In genomic region chr6:89999154-89999553, GRCh38 we compare ENCODE assay signal across 8 cellular contexts.
DNase-seq lines count a peak whose midpoint lies in the region; ATAC-seq lines count a peak whose summit lies in the region.

No MANE protein-coding gene starts in this region.

- peak; percentile 82 for DNase-seq in HPDE6-E6E7 (ENCODE audit: extremely low spot score)
- DNase-seq in NCI-H2196 (lab: John Stamatoyannopoulos, UW; ENCODE audit: unreplicated experiment): peak; percentile 94
- DNase-seq in activated naive CD8-positive, alpha-beta T cell treated with anti-CD3 and anti-CD28 coated beads, Interleukin-2, amount 10 ng/mL, durations not matched to agents 7 days and 5 days: no peak
- DNase-seq in myocyte (ENCODE audit: low read depth): peak; percentile 59
- DNase-seq in AML-193 (lab: John Stamatoyannopoulos, UW): no peak

- H3K9me3 Mint-ChIP-seq in activated naive CD8-positive, alpha-beta T cell treated with anti-CD3 and anti-CD28 coated beads, Interleukin-2, amount 10 ng/mL, durations not matched to agents 7 days and 5 days: no peaks in the 10 kb centered on the region

- POLR2A ChIA-PET in activated naive CD8-positive, alpha-beta T cell treated with anti-CD3 and anti-CD28 coated beads, Interleukin-2, amount 10 ng/mL, durations not matched to agents 7 days and 5 days (lab: Charles Lee): interaction anchor here (0.7 kb wide), 2 partner anchors 32 to 36 kb away, joined by 3 read pairs; no protein-coding TSS in a partner anchor

- peak; percentile 40 for ATAC-seq in activated naive CD8-positive, alpha-beta T cell treated with anti-CD3 and anti-CD28 coated beads, Interleukin-2, amount 10 ng/mL, durations not matched to agents 7 days and 5 days (ENCODE audit: low read depth)
- no peak for ATAC-seq in HG02623 (IDR thresholded peaks at IDR 0.05; ENCODE audit: unreplicated experiment)
- ATAC-seq in HG02981 (IDR thresholded peaks at IDR 0.05; ENCODE audit: unreplicated experiment): no peak
- no peak for ATAC-seq in GM21381 (IDR thresholded peaks at IDR 0.05; ENCODE audit: unreplicated experiment)

- peaks cover 37% of the 10 kb centered on the region for H3K36me3 Mint-ChIP-seq in activated naive CD8-positive, alpha-beta T cell treated with anti-CD3 and anti-CD28 coated beads, Interleukin-2, amount 10 ng/mL, durations not matched to agents 7 days and 5 days

- peaks cover 26% of the 10 kb centered on the region for H3K4me1 Mint-ChIP-seq in activated naive CD8-positive, alpha-beta T cell treated with anti-CD3 and anti-CD28 coated beads, Interleukin-2, amount 10 ng/mL, durations not matched to agents 7 days and 5 days

- no peaks in the 10 kb centered on the region for H3K27me3 Mint-ChIP-seq in activated naive CD8-positive, alpha-beta T cell treated with anti-CD3 and anti-CD28 coated beads, Interleukin-2, amount 10 ng/mL, durations not matched to agents 7 days and 5 days

- H3K27ac Mint-ChIP-seq in activated naive CD8-positive, alpha-beta T cell treated with anti-CD3 and anti-CD28 coated beads, Interleukin-2, amount 10 ng/mL, durations not matched to agents 7 days and 5 days: no peak overlapping the region

- H3K4me3 Mint-ChIP-seq in activated naive CD8-positive, alpha-beta T cell treated with anti-CD3 and anti-CD28 coated beads, Interleukin-2, amount 10 ng/mL, durations not matched to agents 7 days and 5 days: no peak overlapping the region

Comparison
In these comparisons a context has a peak if more than half of its experiments do, and no peak if none do; other contexts are left out.
1. DNase-seq: peak in HPDE6-E6E7 (single experiment), NCI-H2196 (single experiment) and myocyte (single experiment); none in activated naive CD8-positive, alpha-beta T cell treated with anti-CD3 and anti-CD28 coated beads, Interleukin-2, amount 10 ng/mL, durations not matched to agents 7 days and 5 days (single experiment) and AML-193 (0 of 2).